ENCODE assay signal across 1 cellular context in genomic region chr10:87559392-87559791, GRCh38.
TF ChIP-seq lines count a peak whose summit lies in the region.

No MANE protein-coding gene starts in this region.

TF ChIP-seq in WTC11, 78 proteins besides CTCF, POLR2A, EP300 and RAD21 (continued from another document):
- TF ChIP-seq IRF2 (CRISPR knock-in tag; IDR thresholded peaks at IDR 0.05; ENCODE audit: borderline replicate concordance, low read depth): no peak
- no peak for TF ChIP-seq TEAD4 (CRISPR knock-in tag; IDR thresholded peaks at IDR 0.05)
